ENCODE assay signal across 1 cellular context in genomic region chr12:53441040-53441833, GRCh38.
A peak's percentile ranks its signal among the peaks of the same experiment; 100 is the strongest.
TF ChIP-seq lines count a peak whose summit lies in the region.

Gene PRR13 (plus strand): TSS chr12:53441734. CDS start chr12:53442715, 981 bp downstream.

TF ChIP-seq in HepG2, 621 proteins besides CTCF, POLR2A, EP300 and RAD21 (continued from another document and continues in another):
- TF ChIP-seq ZBTB10 (CRISPR knock-in tag; IDR thresholded peaks at IDR 0.05; ENCODE audit: borderline replicate concordance) (no peak), THAP8 (CRISPR knock-in tag; IDR thresholded peaks at IDR 0.05; ENCODE audit: borderline replicate concordance) (no peak), AKAP8 (CRISPR knock-in tag; IDR thresholded peaks at IDR 0.05) (no peak), ZBTB25 (CRISPR knock-in tag; IDR thresholded peaks at IDR 0.05) (no peak), CBFB (CRISPR knock-in tag; IDR thresholded peaks at IDR 0.05) (no peak), YEATS4 (CRISPR knock-in tag; IDR thresholded peaks at IDR 0.05; ENCODE audit: borderline replicate concordance) (0 out of 2 replicates have a peak, but pooled peaks have one; percentile 46), FOXC1 (CRISPR knock-in tag; IDR thresholded peaks at IDR 0.05; ENCODE audit: borderline replicate concordance) (peak; percentile 15; the same call in 1 of the 2 replicates), ZSCAN5A (CRISPR knock-in tag; IDR thresholded peaks at IDR 0.05; ENCODE audit: borderline replicate concordance) (no peak), ZSCAN25 (CRISPR knock-in tag; IDR thresholded peaks at IDR 0.05) (no peak), ELF4 (CRISPR knock-in tag; IDR thresholded peaks at IDR 0.05; ENCODE audit: borderline replicate concordance) (peak; percentile 58; the same call in 1 of the 2 replicates), ZNF775 (CRISPR knock-in tag; IDR thresholded peaks at IDR 0.05; ENCODE audit: borderline replicate concordance) (no peak), FOXO1 (CRISPR knock-in tag; IDR thresholded peaks at IDR 0.05) (0 out of 2 replicates have a peak, but pooled peaks have one; percentile 14), SOX13 (IDR thresholded peaks at IDR 0.05) (no peak), SOX13 (CRISPR knock-in tag; conservative IDR thresholded peaks at IDR 0.05 in 1 of 2, IDR thresholded peaks at IDR 0.05 in 1 of 2) (peak in 1 of 2 experiments; percentile 10; a peak in 1 of 4 replicates), TP53 (CRISPR knock-in tag; conservative IDR thresholded peaks at IDR 0.05) (0 out of 2 replicates have a peak, but pooled peaks have one; percentile 34), REST (IDR thresholded peaks at IDR 0.05; ENCODE audit: borderline replicate concordance in 1 of 2, low read depth in 1 of 2, low read length in 2 of 2) (peak in 1 of 2 experiments; percentile 34; a peak in 1 of 4 replicates), CREM (IDR thresholded peaks at IDR 0.05) (peak; percentile 41; the same call in 1 of the 2 replicates), CREM (CRISPR knock-in tag; IDR thresholded peaks at IDR 0.05) (no peak), PHF21A (CRISPR knock-in tag; IDR thresholded peaks at IDR 0.05) (0 out of 2 replicates have a peak, but pooled peaks have one; percentile 20), THAP11 (CRISPR knock-in tag; IDR thresholded peaks at IDR 0.05) (peak; percentile 56), IRF1 (CRISPR knock-in tag; IDR thresholded peaks at IDR 0.05; ENCODE audit: low read depth) (no peak), ATRX (CRISPR knock-in tag; IDR thresholded peaks at IDR 0.05; ENCODE audit: borderline replicate concordance) (no peak), KLF15 (CRISPR knock-in tag; IDR thresholded peaks at IDR 0.05; ENCODE audit: borderline replicate concordance) (no peak), SRF (IDR thresholded peaks at IDR 0.05; ENCODE audit: low read depth, low read length) (0 out of 2 replicates have a peak, but pooled peaks have one; percentile 29), SALL2 (CRISPR knock-in tag; IDR thresholded peaks at IDR 0.05) (no peak), KDM2A (CRISPR knock-in tag; IDR thresholded peaks at IDR 0.05; ENCODE audit: borderline replicate concordance, low read depth) (peak; percentile 19; the same call in 1 of the 2 replicates), NR2C2 (CRISPR knock-in tag; IDR thresholded peaks at IDR 0.05; ENCODE audit: borderline replicate concordance) (peak; percentile 48), HNF1B (CRISPR knock-in tag; IDR thresholded peaks at IDR 0.05) (0 out of 2 replicates have a peak, but pooled peaks have one; percentile 37), HDAC1 (CRISPR knock-in tag; IDR thresholded peaks at IDR 0.05) (peak; percentile 23), YEATS2 (CRISPR knock-in tag; IDR thresholded peaks at IDR 0.05; ENCODE audit: borderline replicate concordance) (peak; percentile 22; the same call in 1 of the 2 replicates), TAF1 (CRISPR knock-in tag; IDR thresholded peaks at IDR 0.05) (peak; percentile 79), POLR2G (IDR thresholded peaks at IDR 0.05; ENCODE audit: low read depth, low read length) (peak; percentile 97), GRHL1 (CRISPR knock-in tag; conservative IDR thresholded peaks at IDR 0.05) (no peak), GABPB1 (CRISPR knock-in tag; IDR thresholded peaks at IDR 0.05) (peak; percentile 56), ZNF512 (CRISPR knock-in tag; IDR thresholded peaks at IDR 0.05) (no peak), PAX8 (CRISPR knock-in tag; IDR thresholded peaks at IDR 0.05; ENCODE audit: borderline replicate concordance) (0 out of 2 replicates have a peak, but pooled peaks have one; percentile 21), DMAP1 (CRISPR knock-in tag; IDR thresholded peaks at IDR 0.05) (peak; percentile 76; the same call in 1 of the 2 replicates), PAXIP1 (CRISPR knock-in tag; conservative IDR thresholded peaks at IDR 0.05) (peak; percentile 40)
